In genomic region chrX:72100051-72100755, GRCh38 we compare ENCODE assay signal across 1 cellular context.
A peak's percentile ranks its signal among the peaks of the same experiment; 100 is the strongest.
TF ChIP-seq lines count a peak whose summit lies in the region.

No MANE protein-coding gene starts in this region.

TF ChIP-seq in K562, 482 proteins besides CTCF, POLR2A, EP300 and RAD21:
- TF ChIP-seq USF2 (CRISPR knock-in tag; IDR thresholded peaks at IDR 0.05) (0 out of 2 replicates have a peak, but pooled peaks have one; percentile 22), HIVEP1 (CRISPR knock-in tag; IDR thresholded peaks at IDR 0.05) (no peak)
